Comparison of ENCODE assay signal across 1 cellular context in genomic region chr6:27894839-27895762, GRCh38.
TF ChIP-seq lines count a peak whose summit lies in the region.

No MANE protein-coding gene starts in this region.

TF ChIP-seq in endothelial cell of umbilical vein, 7 proteins besides CTCF, POLR2A, EP300 and RAD21:
- TF ChIP-seq GATA2 (IDR thresholded peaks at IDR 0.05; ENCODE audit: insufficient read depth, insufficient read length, low read depth, low read length) (no peak), JUN (IDR thresholded peaks at IDR 0.05; ENCODE audit: borderline replicate concordance, insufficient read depth, insufficient read length, low read depth) (peak; percentile 25), EZH2 (IDR thresholded peaks at IDR 0.05; ENCODE audit: borderline replicate concordance, low read depth, low read length, severe bottlenecking) (no peak)
- TF ChIP-seq, protein P1, sequence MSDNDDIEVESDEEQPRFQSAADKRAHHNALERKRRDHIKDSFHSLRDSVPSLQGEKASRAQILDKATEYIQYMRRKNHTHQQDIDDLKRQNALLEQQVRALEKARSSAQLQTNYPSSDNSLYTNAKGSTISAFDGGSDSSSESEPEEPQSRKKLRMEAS (IDR thresholded peaks at IDR 0.05; ENCODE audit: insufficient read depth, insufficient read length): no peak
